In genomic region chr22:49392841-49393510, GRCh38 we compare ENCODE assay signal across 14 cellular contexts.
DNase-seq lines count a peak whose midpoint lies in the region; ATAC-seq and TF ChIP-seq lines count a peak whose summit lies in the region.
"Had no signal": no experiment of that assay in that cellular context is flagged by ENCODE, and none has a peak within 500 bp of the region (broad histone marks: within the 10 kb centered on the region; RNA-seq: fewer than 3 reads in every experiment).

No MANE protein-coding gene starts in this region.

- H3K9me3 ChIP-seq in right atrium auricular region (peaks cover 0 to 13% of the 10 kb centered on the region in 2 donors), right cardiac atrium (ENCODE audit: control insufficient read depth, low read length) (no peaks in the 10 kb centered on the region), testis (no peaks in the 10 kb centered on the region)

- H3K27me3 ChIP-seq in right atrium auricular region = no peaks in the 10 kb centered on the region
- no peaks in the 10 kb centered on the region for H3K27me3 ChIP-seq in right cardiac atrium (ENCODE audit: control insufficient read depth, insufficient read depth)
- no peaks in the 10 kb centered on the region for H3K27me3 ChIP-seq in testis

- ATAC-seq in right cardiac atrium = no peak
- ATAC-seq: GM23338 had no signal

- no peak for TF ChIP-seq CTCF in right atrium auricular region (IDR thresholded peaks at IDR 0.05)
- TF ChIP-seq CTCF in testis (IDR thresholded peaks at IDR 0.05) = no peak

- DNase-seq in right atrium auricular region (ENCODE audit: low spot score) (peak; percentile 26), right cardiac atrium (no peak), mesenteric fat pad (ENCODE audit: low spot score) (peak; percentile 76), testis (peak; percentile 5), AG20443 (ENCODE audit: low spot score) (no peak)
- DNase-seq in effector CD8-positive, alpha-beta T cell (lab: John Stamatoyannopoulos, UW) = no peak
- no peak for DNase-seq in activated CD4-positive, alpha-beta T cell treated with anti-CD3 and anti-CD28 coated beads for 48 hours
- DNase-seq: ACHN; C1 segment of cervical spinal cord; Calu3; CD4-positive, alpha-beta T cell; DMS 273 treated with DMSO at 0.1 percent for 48 hours; H7 had no signal

- H3K4me3 ChIP-seq in right atrium auricular region (no peak overlapping the region), right cardiac atrium (ENCODE audit: low read length) (no peak overlapping the region), testis (no peak overlapping the region)
- H3K4me3 ChIP-seq: GM23338 had no signal

- no peak overlapping the region for H3K27ac ChIP-seq in right atrium auricular region
- H3K27ac ChIP-seq in right cardiac atrium (ENCODE audit: low read length) = no peak overlapping the region
- no peak overlapping the region for H3K27ac ChIP-seq in testis

- no peaks in the 10 kb centered on the region for H3K36me3 ChIP-seq in right atrium auricular region
- H3K36me3 ChIP-seq in testis (ENCODE audit: low read depth, missing control alignments) = no peaks in the 10 kb centered on the region

- no peak for TF ChIP-seq POLR2A in testis (IDR thresholded peaks at IDR 0.05)

- intact Hi-C loops in right cardiac atrium (cut with DNase I) (loop anchor here in 1 of 4 donors (10.0 kb wide), 1 partner anchor 72 kb away; no protein-coding TSS in a partner anchor), testis (cut with DNase I; ENCODE audit: low total_unique reads) (no loop called here)

- no peaks in the 10 kb centered on the region for H3K4me1 ChIP-seq in right atrium auricular region
- H3K4me1 ChIP-seq in right cardiac atrium (ENCODE audit: control insufficient read depth, insufficient read depth, low read length) = no peaks in the 10 kb centered on the region
- no peaks in the 10 kb centered on the region for H3K4me1 ChIP-seq in testis

- WGBS in right cardiac atrium = 72% methylated on average over 12 of the region's 12 CpGs
- 81 to 86% methylated on average over 9 to 12 of the region's 12 CpGs for WGBS in testis, 2 donors

Comparison
In these comparisons a context has a peak if more than half of its experiments do, and no peak if none do; other contexts are left out.
1. DNase-seq: peak in right atrium auricular region (single experiment), mesenteric fat pad (single experiment) and testis (single experiment); none in right cardiac atrium (0 of 3), effector CD8-positive, alpha-beta T cell (single experiment), activated CD4-positive, alpha-beta T cell treated with anti-CD3 and anti-CD28 coated beads for 48 hours (single experiment) and AG20443 (single experiment).